Comparison of ENCODE assay signal across 21 cellular contexts in the genomic region with DNA sequence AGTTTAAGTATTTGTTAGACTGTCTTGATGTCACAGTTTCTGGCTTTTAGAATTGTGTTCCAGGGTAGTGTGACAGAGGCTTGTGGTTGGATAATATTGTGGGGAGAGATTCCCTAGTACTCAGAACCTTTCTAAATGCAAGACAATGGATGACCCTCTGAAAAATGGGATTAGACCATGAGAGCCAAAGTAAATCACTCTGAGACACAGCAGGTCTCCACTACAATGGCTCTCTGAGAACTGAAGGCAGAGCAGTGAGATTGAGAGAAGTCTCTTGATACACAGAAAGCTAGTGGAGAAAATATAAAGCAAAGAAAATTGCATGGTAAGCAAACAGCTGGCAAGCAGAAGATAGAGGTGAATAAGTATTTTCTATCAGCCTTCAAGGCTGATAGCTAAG.
A peak's percentile ranks its signal among the peaks of the same experiment; 100 is the strongest.
DNase-seq lines count a peak whose midpoint lies in the region; ATAC-seq and TF ChIP-seq lines count a peak whose summit lies in the region.
"Had no signal": no experiment of that assay in that cellular context is flagged by ENCODE, and none has a peak within 500 bp of the region (broad histone marks: within the 10 kb centered on the region; RNA-seq: fewer than 3 reads in every experiment).

No MANE protein-coding gene starts in this region.

- H3K4me3 ChIP-seq in neural progenitor cell, result no peak overlapping the region
- H3K4me3 ChIP-seq: BLaER1, MG63 had no signal

- H3K9ac ChIP-seq in neural progenitor cell, result no peak overlapping the region
- H3K9ac ChIP-seq: BLaER1 had no signal

- intact Hi-C loops in activated CD4-positive, alpha-beta T cell treated with anti-CD3 and anti-CD28 coated beads, Interleukin-2, amount 10 ng/mL, durations not matched to agents 24 days and 14 days (cut with micrococcal nuclease), result no loop called here

- H3K9me3 ChIP-seq in neural progenitor cell (ENCODE audit: low read depth), result no peaks in the 10 kb centered on the region
- H3K9me3 ChIP-seq: BLaER1, MG63 had no signal

- peaks cover 9% of the 10 kb centered on the region for H3F3A ChIP-seq in neural progenitor cell (ENCODE audit: low read depth)

- H3K36me3 Mint-ChIP-seq in WTC11, result no peaks in the 10 kb centered on the region
- no peaks in the 10 kb centered on the region for H3K36me3 Mint-ChIP-seq in neural progenitor cell
- H3K36me3 Mint-ChIP-seq in stimulated activated naive B cell treated with anti-CD40 and anti-IgM and Interleukin-4, amounts not matched to agents 10 μg/mL and 1 μg/mL and 100 μg/mL, for 72 hours, result no peaks in the 10 kb centered on the region
- no peaks in the 10 kb centered on the region for H3K36me3 Mint-ChIP-seq in activated CD4-positive, alpha-beta T cell treated with anti-CD3 and anti-CD28 coated beads, Interleukin-2, amount 10 ng/mL, durations not matched to agents 24 days and 14 days (ENCODE audit: low read depth)

- CTCF ChIA-PET in WTC11 (lab: Charles Lee), result interaction anchor here (1.0 kb wide), 1 partner anchor 9 kb away, joined by 4 read pairs; no protein-coding TSS in a partner anchor

- peak overlapping the region; percentile 71 for H3K4me2 ChIP-seq in neural progenitor cell
- H3K4me2 ChIP-seq: BLaER1 had no signal

- H3K4me1 Mint-ChIP-seq in WTC11 (peaks cover 12% of the 10 kb centered on the region), neural progenitor cell (peaks cover 18% of the 10 kb centered on the region)
- H3K4me1 Mint-ChIP-seq in stimulated activated naive B cell treated with anti-CD40 and anti-IgM and Interleukin-4, amounts not matched to agents 10 μg/mL and 1 μg/mL and 100 μg/mL, for 72 hours, result peaks cover 1 to 8% of the 10 kb centered on the region in 2 donors
- no peaks in the 10 kb centered on the region for H3K4me1 Mint-ChIP-seq in activated CD4-positive, alpha-beta T cell treated with anti-CD3 and anti-CD28 coated beads, Interleukin-2, amount 10 ng/mL, durations not matched to agents 24 days and 14 days

- no peak for ATAC-seq in WTC11
- no peak for ATAC-seq in stimulated activated naive B cell treated with anti-CD40 and anti-IgM and Interleukin-4, amounts not matched to agents 10 μg/mL and 1 μg/mL and 100 μg/mL, for 72 hours (replicated peaks)
- ATAC-seq: Panc1, SK-N-SH treated with all-trans-retinoic acid at 6 μM for 48 hours had no signal

- H3K9me3 Mint-ChIP-seq in WTC11 (no peaks in the 10 kb centered on the region), neural progenitor cell (no peaks in the 10 kb centered on the region)
- H3K9me3 Mint-ChIP-seq in stimulated activated naive B cell treated with anti-CD40 and anti-IgM and Interleukin-4, amounts not matched to agents 10 μg/mL and 1 μg/mL and 100 μg/mL, for 72 hours, result no peaks in the 10 kb centered on the region
- H3K9me3 Mint-ChIP-seq in activated CD4-positive, alpha-beta T cell treated with anti-CD3 and anti-CD28 coated beads, Interleukin-2, amount 10 ng/mL, durations not matched to agents 24 days and 14 days, result no peaks in the 10 kb centered on the region
- H3K9me3 Mint-ChIP-seq: CD4-positive, alpha-beta T cell had no signal

- peak overlapping the region; percentile 57; the same call in 1 of the 2 replicates for H3K27ac Mint-ChIP-seq in WTC11
- peak overlapping the region; percentile 95 for H3K27ac Mint-ChIP-seq in neural progenitor cell
- no peak overlapping the region for H3K27ac Mint-ChIP-seq in stimulated activated naive B cell treated with anti-CD40 and anti-IgM and Interleukin-4, amounts not matched to agents 10 μg/mL and 1 μg/mL and 100 μg/mL, for 72 hours
- H3K27ac Mint-ChIP-seq in activated CD4-positive, alpha-beta T cell treated with anti-CD3 and anti-CD28 coated beads, Interleukin-2, amount 10 ng/mL, durations not matched to agents 24 days and 14 days, result no peak overlapping the region
- H3K27ac Mint-ChIP-seq: CD4-positive, alpha-beta T cell had no signal

- no peaks in the 10 kb centered on the region for H3K36me3 ChIP-seq in neural progenitor cell
- H3K36me3 ChIP-seq: BLaER1, MG63 had no signal

- POLR2A ChIA-PET in WTC11 (lab: Charles Lee), result no interaction called here

- DNase-seq in NCI-H1092 treated with DMSO at 0.1 percent for 48 hours (lab: John Stamatoyannopoulos, UW) (peak; percentile 24), NCI-H1092 (lab: John Stamatoyannopoulos, UW) (no peak), NCI-H2227 (lab: John Stamatoyannopoulos, UW; ENCODE audit: unreplicated experiment) (peak; percentile 45), WTC11 (ENCODE audit: low spot score) (no peak), neural progenitor cell (ENCODE audit: low spot score) (peak; percentile 75), HuH-7.5 (ENCODE audit: low spot score) (no peak)
- DNase-seq in stimulated activated naive B cell treated with anti-CD40 and anti-IgM and Interleukin-4, amounts not matched to agents 10 μg/mL and 1 μg/mL and 100 μg/mL, for 72 hours, result no peak
- DNase-seq in activated CD4-positive, alpha-beta T cell treated with anti-CD3 and anti-CD28 coated beads, Interleukin-2, amount 10 ng/mL, durations not matched to agents 24 days and 14 days, result no peak
- DNase-seq: ACHN; CD4-positive, alpha-beta T cell; COR-L47; DMS79; MG63; NCI-H146; NCI-H2081 treated with DMSO at 0.1 percent for 48 hours; NCI-H524; SIG-M5 had no signal

- no peaks in the 10 kb centered on the region for H3K27me3 Mint-ChIP-seq in WTC11 (ENCODE audit: low read depth)
- H3K27me3 Mint-ChIP-seq in neural progenitor cell (ENCODE audit: insufficient read depth, low read depth), result peaks cover 2% of the 10 kb centered on the region
- peaks cover 27 to 35% of the 10 kb centered on the region in 2 donors for H3K27me3 Mint-ChIP-seq in stimulated activated naive B cell treated with anti-CD40 and anti-IgM and Interleukin-4, amounts not matched to agents 10 μg/mL and 1 μg/mL and 100 μg/mL, for 72 hours
- peaks cover 34% of the 10 kb centered on the region for H3K27me3 Mint-ChIP-seq in activated CD4-positive, alpha-beta T cell treated with anti-CD3 and anti-CD28 coated beads, Interleukin-2, amount 10 ng/mL, durations not matched to agents 24 days and 14 days

- no peaks in the 10 kb centered on the region for H3K27me3 ChIP-seq in neural progenitor cell
- H3K27me3 ChIP-seq: BLaER1 had no signal

- no peak for TF ChIP-seq CTCF in WTC11 (IDR thresholded peaks at IDR 0.05)
- no peak for TF ChIP-seq CTCF in neural progenitor cell (IDR thresholded peaks at IDR 0.05)

- H4K20me1 ChIP-seq in neural progenitor cell (ENCODE audit: low read depth), result no peaks in the 10 kb centered on the region
- H4K20me1 ChIP-seq: BLaER1 had no signal

- no peak overlapping the region for H3K4me3 Mint-ChIP-seq in WTC11
- no peak overlapping the region for H3K4me3 Mint-ChIP-seq in neural progenitor cell
- no peak overlapping the region for H3K4me3 Mint-ChIP-seq in stimulated activated naive B cell treated with anti-CD40 and anti-IgM and Interleukin-4, amounts not matched to agents 10 μg/mL and 1 μg/mL and 100 μg/mL, for 72 hours
- H3K4me3 Mint-ChIP-seq in activated CD4-positive, alpha-beta T cell treated with anti-CD3 and anti-CD28 coated beads, Interleukin-2, amount 10 ng/mL, durations not matched to agents 24 days and 14 days, result no peak overlapping the region
- H3K4me3 Mint-ChIP-seq: CD4-positive, alpha-beta T cell had no signal

- peaks cover 37% of the 10 kb centered on the region for H3K4me1 ChIP-seq in neural progenitor cell
- H3K4me1 ChIP-seq: BLaER1 had no signal

- H2AFZ ChIP-seq in neural progenitor cell (replicated peaks), result no peak overlapping the region

- no peaks in the 10 kb centered on the region for H3K79me2 ChIP-seq in neural progenitor cell (ENCODE audit: low read depth)

- peak overlapping the region; percentile 66 for H3K27ac ChIP-seq in neural progenitor cell
- H3K27ac ChIP-seq: 22Rv1, BLaER1 had no signal

TF ChIP-seq in WTC11, 78 proteins besides CTCF, POLR2A, EP300 and RAD21:
- TF ChIP-seq, protein P1, sequence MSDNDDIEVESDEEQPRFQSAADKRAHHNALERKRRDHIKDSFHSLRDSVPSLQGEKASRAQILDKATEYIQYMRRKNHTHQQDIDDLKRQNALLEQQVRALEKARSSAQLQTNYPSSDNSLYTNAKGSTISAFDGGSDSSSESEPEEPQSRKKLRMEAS (CRISPR knock-in tag; IDR thresholded peaks at IDR 0.05), result no peak
- TF ChIP-seq NR3C1 (CRISPR knock-in tag; conservative IDR thresholded peaks at IDR 0.05; ENCODE audit: low read depth), result no peak
- TF ChIP-seq NR1H2 (CRISPR knock-in tag; IDR thresholded peaks at IDR 0.05), result no peak
- no peak for TF ChIP-seq SP1 (CRISPR knock-in tag; conservative IDR thresholded peaks at IDR 0.05)
- no peak for TF ChIP-seq TEAD4 (CRISPR knock-in tag; IDR thresholded peaks at IDR 0.05)

Comparison
In these comparisons a context has a peak if more than half of its experiments do, and no peak if none do; other contexts are left out.
1. DNase-seq: peak in NCI-H1092 treated with DMSO at 0.1 percent for 48 hours (single experiment), NCI-H2227 (single experiment) and neural progenitor cell (single experiment); none in NCI-H1092 (single experiment), WTC11 (single experiment), stimulated activated naive B cell treated with anti-CD40 and anti-IgM and Interleukin-4, amounts not matched to agents 10 μg/mL and 1 μg/mL and 100 μg/mL, for 72 hours (single experiment), HuH-7.5 (single experiment) and activated CD4-positive, alpha-beta T cell treated with anti-CD3 and anti-CD28 coated beads, Interleukin-2, amount 10 ng/mL, durations not matched to agents 24 days and 14 days (single experiment).
2. H3K27ac Mint-ChIP-seq: peak in WTC11 (single experiment) and neural progenitor cell (single experiment); none in stimulated activated naive B cell treated with anti-CD40 and anti-IgM and Interleukin-4, amounts not matched to agents 10 μg/mL and 1 μg/mL and 100 μg/mL, for 72 hours (single experiment) and activated CD4-positive, alpha-beta T cell treated with anti-CD3 and anti-CD28 coated beads, Interleukin-2, amount 10 ng/mL, durations not matched to agents 24 days and 14 days (single experiment).